ENCODE assay signal across 8 cellular contexts in the genomic region with DNA sequence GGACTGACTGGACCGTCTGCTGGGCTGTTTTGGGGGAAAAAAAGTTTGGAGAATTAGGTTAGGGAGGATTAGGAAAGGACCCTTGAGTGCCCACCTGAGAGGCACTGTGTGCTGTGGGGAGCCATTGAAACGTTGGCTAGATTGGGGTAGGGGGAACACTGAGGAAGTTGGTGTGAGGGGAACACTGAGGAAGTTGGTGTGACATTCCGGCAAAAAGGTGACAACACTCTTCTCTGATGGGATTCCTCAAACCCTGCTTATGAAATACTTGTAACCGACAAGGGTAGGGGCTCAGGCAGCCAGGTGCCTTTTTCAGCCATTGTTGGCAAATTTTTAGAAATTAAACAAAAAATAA. TPM values are rescaled to one million over a fixed set of nuclear protein-coding genes. Genes with fewer than 3 reads are reported as not detected.
DNase-seq lines count a peak whose midpoint lies in the region; ATAC-seq and TF ChIP-seq lines count a peak whose summit lies in the region.

No MANE protein-coding gene starts in this region.

- intact Hi-C loops in naive thymus-derived CD4-positive, alpha-beta T cell (cut with micrococcal nuclease) = loop anchor here (5.0 to 10.0 kb wide), 9 partner anchors 181 to 1841 kb away; partner anchors contain the start of genes CDC25C (in 1 of the 2), EIF4EBP3 (in 1 of the 2), FAM53C (in 1 of the 2) and HARS1 (in 1 of the 2)

- POLR2A ChIA-PET in naive thymus-derived CD4-positive, alpha-beta T cell (lab: Charles Lee) = interaction anchor here (1.0 kb wide), 1 partner anchor 103 kb away, joined by 3 read pairs; no protein-coding TSS in a partner anchor

- H3K9me3 ChIP-seq in Karpas-422 (ENCODE audit: low read length) = no peaks in the 10 kb centered on the region
- no peaks in the 10 kb centered on the region for H3K9me3 ChIP-seq in naive thymus-derived CD4-positive, alpha-beta T cell (ENCODE audit: control insufficient read depth in 2 of 3, low read length in 3 of 3)

- H3K9me2 ChIP-seq in Karpas-422 (replicated peaks; ENCODE audit: insufficient read depth, low read length) = no peaks in the 10 kb centered on the region

- peak overlapping the region; percentile 75 for H3K4me2 ChIP-seq in Karpas-422 (ENCODE audit: low read depth, low read length, poor library complexity, severe bottlenecking)

- no peaks in the 10 kb centered on the region for H3K36me3 ChIP-seq in Karpas-422 (ENCODE audit: insufficient read depth, low read length)
- no peaks in the 10 kb centered on the region for H3K36me3 ChIP-seq in naive thymus-derived CD4-positive, alpha-beta T cell (ENCODE audit: control insufficient read depth in 2 of 3, insufficient read depth in 3 of 3, low read length in 3 of 3)

- peak overlapping the region; percentile 98 for H2AFZ ChIP-seq in Karpas-422 (ENCODE audit: low read length)

- no peaks in the 10 kb centered on the region for H3K27me3 ChIP-seq in Karpas-422 (ENCODE audit: low read length)
- no peaks in the 10 kb centered on the region for H3K27me3 ChIP-seq in naive thymus-derived CD4-positive, alpha-beta T cell (ENCODE audit: control insufficient read depth in 2 of 2, insufficient read depth in 2 of 2, low read length in 2 of 2)

- H4K20me1 ChIP-seq in Karpas-422 (ENCODE audit: insufficient read depth, low read depth, low read length) = no peaks in the 10 kb centered on the region; the same call in 1 of the 2 replicates

- H3K27ac Mint-ChIP-seq in naive thymus-derived CD4-positive, alpha-beta T cell = peak overlapping the region; percentile 78 to 98 (median 91)

- peaks cover 14% of the 10 kb centered on the region for H3K4me1 ChIP-seq in Karpas-422 (ENCODE audit: low read length)
- peaks cover 8 to 14% of the 10 kb centered on the region in 2 donors for H3K4me1 ChIP-seq in naive thymus-derived CD4-positive, alpha-beta T cell (ENCODE audit: control insufficient read depth in 2 of 2, insufficient read depth in 2 of 2, low read length in 2 of 2)

- no peak for ATAC-seq in naive thymus-derived CD4-positive, alpha-beta T cell

- peaks cover 0 to 28% (median 0%) of the 10 kb centered on the region in 5 donors for H3K27me3 Mint-ChIP-seq in naive thymus-derived CD4-positive, alpha-beta T cell

- peaks cover 7 to 20% (median 14%) of the 10 kb centered on the region in 7 donors for H3K4me1 Mint-ChIP-seq in naive thymus-derived CD4-positive, alpha-beta T cell

- TF ChIP-seq CTCF in AG10803 (conservative IDR thresholded peaks at IDR 0.05; ENCODE audit: low read length) = no peak

- H3K9ac ChIP-seq in Karpas-422 (ENCODE audit: low read length) = peak overlapping the region; percentile 70

- DNase-seq in AG10803 (ENCODE audit: low read depth) (no peak), Karpas-422 (no peak), NCI-H1417 treated with DMSO at 0.1 percent for 48 hours (lab: John Stamatoyannopoulos, UW) (no peak), SK-N-DZ (ENCODE audit: low spot score) (no peak), NCI-H1436 treated with DMSO at 0.1 percent for 48 hours (lab: John Stamatoyannopoulos, UW) (no peak), DMS 273 (lab: John Stamatoyannopoulos, UW; ENCODE audit: unreplicated experiment) (no peak)
- no peak for DNase-seq in naive thymus-derived CD4-positive, alpha-beta T cell

- peak overlapping the region; percentile 84 to 95 (median 89) for H3K4me3 Mint-ChIP-seq in naive thymus-derived CD4-positive, alpha-beta T cell

- no peak overlapping the region for H3K27ac ChIP-seq in Karpas-422 (ENCODE audit: low read length)
- H3K27ac ChIP-seq in cingulate gyrus (ENCODE audit: low read depth, low read length) = peak overlapping the region; percentile 95
- H3K27ac ChIP-seq in naive thymus-derived CD4-positive, alpha-beta T cell (ENCODE audit: low read depth, low read length) = peak overlapping the region; percentile 89

- no peaks in the 10 kb centered on the region for H3K9me3 Mint-ChIP-seq in naive thymus-derived CD4-positive, alpha-beta T cell

- CTCF ChIA-PET in naive thymus-derived CD4-positive, alpha-beta T cell (lab: Charles Lee) = no interaction called here

- no peaks in the 10 kb centered on the region for H3K79me2 ChIP-seq in Karpas-422 (ENCODE audit: low read length)

- peaks cover 0 to 3% (median 0%) of the 10 kb centered on the region in 5 donors for H3K36me3 Mint-ChIP-seq in naive thymus-derived CD4-positive, alpha-beta T cell

- H3K4me3 ChIP-seq in AG10803 (ENCODE audit: low read length) (peak overlapping the region; percentile 86), Karpas-422 (ENCODE audit: low read length) (peak overlapping the region; percentile 99)
- peak overlapping the region; percentile 97 for H3K4me3 ChIP-seq in naive thymus-derived CD4-positive, alpha-beta T cell (ENCODE audit: low read length)

RNA-seq across cellular contexts. Expression of gene CYSTM1, which starts 1.0 kb away (rescaled TPM):
- 17.8 and 28.5 TPM in 2 replicates for total RNA-seq in Karpas-422 (2014; rRNA removed; shearing (Covaris generic); ENCODE audit: low replicate concordance)
- total RNA-seq in naive thymus-derived CD4-positive, alpha-beta T cell = 10 to 100 TPM in 1 of 5 experiments, 1 to 10 TPM in 4; 1.6 to 11.1 (median 3.5) TPM
- polyA plus RNA-seq in naive thymus-derived CD4-positive, alpha-beta T cell = 1 to 10 TPM; 3.3 to 7.6 TPM
- 14.0 and 24.5 TPM in 2 replicates for polyA plus RNA-seq in SK-N-DZ (2014; cell fraction: cytosol; rRNA removed)
- polyA plus RNA-seq in SK-N-DZ (2014; cell fraction: nucleus; rRNA removed) = 9.5 and 9.9 TPM in 2 replicates

RNA-seq across cellular contexts. Expression of gene IGIP, which starts 50.3 kb away (rescaled TPM):
- 2.5 and 3.9 TPM in 2 replicates for total RNA-seq in Karpas-422 (2014; rRNA removed; shearing (Covaris generic); ENCODE audit: low replicate concordance)
- total RNA-seq in naive thymus-derived CD4-positive, alpha-beta T cell = 10 to 100 TPM in 2 of 5 experiments, 1 to 10 TPM in 3; 4.6 to 15.4 (median 5.1) TPM
- polyA plus RNA-seq in naive thymus-derived CD4-positive, alpha-beta T cell = 1 to 10 TPM in 1 of 2 donors, under 1 TPM in 1; 0.59 to 1.0 TPM
- polyA plus RNA-seq in SK-N-DZ (2014; cell fraction: cytosol; rRNA removed) = 2.9 and 3.5 TPM in 2 replicates
- polyA plus RNA-seq in SK-N-DZ (2014; cell fraction: nucleus; rRNA removed) = 6.7 and 8.1 TPM in 2 replicates
